ENCODE assay signal across 9 cellular contexts in genomic region chr3:157542711-157543485, GRCh38. TPM values are rescaled to one million over a fixed set of nuclear protein-coding genes. Genes with fewer than 3 reads are reported as not detected.
DNase-seq lines count a peak whose midpoint lies in the region; ATAC-seq and TF ChIP-seq lines count a peak whose summit lies in the region.
"Had no signal": no experiment of that assay in that cellular context is flagged by ENCODE, and none has a peak within 500 bp of the region (broad histone marks: within the 10 kb centered on the region; RNA-seq: fewer than 3 reads in every experiment).

No MANE protein-coding gene starts in this region.

- peak overlapping the region; percentile 39 for H3K9ac ChIP-seq in HUES64 (ENCODE audit: low read depth, low read length)

- no peaks in the 10 kb centered on the region for H3K36me3 Mint-ChIP-seq in T-helper 17 cell (ENCODE audit: low read depth)

- no peak overlapping the region for H3K4me3 Mint-ChIP-seq in T-helper 17 cell

- H4K20me1 ChIP-seq in OCI-LY7 (ENCODE audit: insufficient read depth, low read length), result no peaks in the 10 kb centered on the region

- H3K4me1 ChIP-seq in HUES64 (ENCODE audit: insufficient read depth, low read length), result no peaks in the 10 kb centered on the region
- no peaks in the 10 kb centered on the region for H3K4me1 ChIP-seq in breast epithelium
- H3K4me1 ChIP-seq in suprapubic skin, result peaks cover 23% of the 10 kb centered on the region
- H3K4me1 ChIP-seq in OCI-LY7 (ENCODE audit: insufficient read depth, low read length, poor library complexity, severe bottlenecking), result no peaks in the 10 kb centered on the region

- 54% methylated on average over 48 of the region's 48 CpGs for WGBS in HUES64
- 12% methylated on average over 18 of the region's 48 CpGs for WGBS in suprapubic skin

- no peaks in the 10 kb centered on the region for H3K9me2 ChIP-seq in OCI-LY7 (ENCODE audit: insufficient read depth, low read length)

- TF ChIP-seq POLR2A in breast epithelium (IDR thresholded peaks at IDR 0.05) (no peak), suprapubic skin (IDR thresholded peaks at IDR 0.05) (no peak)

- ATAC-seq in GM21825 (IDR thresholded peaks at IDR 0.05; ENCODE audit: unreplicated experiment) (no peak), T-helper 17 cell (no peak)

- intact Hi-C loops in breast epithelium (cut with DNase I; ENCODE audit: low total_unique reads), result no loop called here
- intact Hi-C loops in OCI-LY7 (cut with micrococcal nuclease; ENCODE audit: unreplicated experiment), result no loop called here

- peaks cover 51% of the 10 kb centered on the region for H3K27me3 Mint-ChIP-seq in T-helper 17 cell

- no peak overlapping the region for H3K27ac ChIP-seq in HUES64 (ENCODE audit: low read depth, low read length)
- H3K27ac ChIP-seq in breast epithelium, result peak overlapping the region; percentile 72 to 80
- H3K27ac ChIP-seq in suprapubic skin, result peak overlapping the region; percentile 69
- H3K27ac ChIP-seq in OCI-LY7 (ENCODE audit: low read depth, low read length, poor library complexity, severe bottlenecking), result no peak overlapping the region
- H3K27ac ChIP-seq: epithelial cell of prostate had no signal

- H3K4me1 Mint-ChIP-seq in T-helper 17 cell, result no peaks in the 10 kb centered on the region

- TF ChIP-seq CTCF in breast epithelium (IDR thresholded peaks at IDR 0.05), result no peak
- no peak for TF ChIP-seq CTCF in suprapubic skin (IDR thresholded peaks at IDR 0.05)
- no peak for TF ChIP-seq CTCF in OCI-LY7 (conservative IDR thresholded peaks at IDR 0.05; ENCODE audit: low read length)

- H3K4me3 ChIP-seq in HUES64 (ENCODE audit: low read length), result peak overlapping the region; percentile 61
- H3K4me3 ChIP-seq in breast epithelium, result peak overlapping the region; percentile 48 to 72 (median 57)
- peak overlapping the region; percentile 54 for H3K4me3 ChIP-seq in suprapubic skin
- no peak overlapping the region for H3K4me3 ChIP-seq in OCI-LY7 (ENCODE audit: low read depth, low read length, poor library complexity, severe bottlenecking)

- TF ChIP-seq EP300 in suprapubic skin (IDR thresholded peaks at IDR 0.05), result no peak

- DNase-seq in breast epithelium (ENCODE audit: low spot score in 2 of 2) (peak; percentile 49 to 74), islet precursor cell (peak; percentile 92), suprapubic skin (ENCODE audit: low spot score in 2 of 2) (peak; percentile 89 to 91), OCI-LY7 (ENCODE audit: low spot score) (no peak), NCI-H1048 (lab: John Stamatoyannopoulos, UW) (no peak), T-helper 17 cell (no peak)

- no TSS peak for BruUV-seq in OCI-LY7 (replicated peaks; lab: Mats Ljungman, UMichigan)

- no peak overlapping the region for H3K27ac Mint-ChIP-seq in T-helper 17 cell

- CTCF ChIA-PET in OCI-LY7 (lab: Charles Lee; ENCODE audit: unreplicated experiment), result no interaction called here

- H3K36me3 ChIP-seq in HUES64 (ENCODE audit: insufficient read depth, low read length) (no peaks in the 10 kb centered on the region), breast epithelium (no peaks in the 10 kb centered on the region), suprapubic skin (no peaks in the 10 kb centered on the region), OCI-LY7 (ENCODE audit: insufficient read depth, low read length) (no peaks in the 10 kb centered on the region)

- H2AFZ ChIP-seq in OCI-LY7 (ENCODE audit: low read length), result no peak overlapping the region

- H3K9me3 ChIP-seq in HUES64 (ENCODE audit: insufficient read depth, low read depth, low read length) (peaks cover 8% of the 10 kb centered on the region; the same call in 1 of the 2 replicates), breast epithelium (peaks cover 0 to 4% of the 10 kb centered on the region in 2 donors), suprapubic skin (no peaks in the 10 kb centered on the region), OCI-LY7 (ENCODE audit: low read length) (no peaks in the 10 kb centered on the region), T-helper 17 cell (ENCODE audit: control insufficient read depth, low read length, poor library complexity, severe bottlenecking) (no peaks in the 10 kb centered on the region)

- POLR2A ChIA-PET in OCI-LY7 (lab: Charles Lee), result no interaction called here

- H3K27me3 ChIP-seq in HUES64 (ENCODE audit: insufficient read depth, low read length) (peaks cover 11% of the 10 kb centered on the region), breast epithelium (no peaks in the 10 kb centered on the region), suprapubic skin (no peaks in the 10 kb centered on the region)

- H3K4me2 ChIP-seq in OCI-LY7 (ENCODE audit: low read length), result no peak overlapping the region

- no peaks in the 10 kb centered on the region for H3K79me2 ChIP-seq in OCI-LY7 (ENCODE audit: insufficient read depth, low read depth, low read length)

RNA-seq across cellular contexts. Expression of gene VEPH1, which starts 39.7 kb away (rescaled TPM):
- polyA plus RNA-seq in HUES64 (2013, experiment 1 of 2), result 8.2 TPM
- polyA plus RNA-seq in HUES64 (2013, experiment 2 of 2), result 6.3 TPM
- total RNA-seq in breast epithelium (10 to 100 TPM in 1 of 3 donors, 1 to 10 TPM in 1, under 1 TPM in 1; under 0.01 to 20.9 (median 8.8) TPM), suprapubic skin (1 to 10 TPM; 2.9 to 9.3 (median 5.7) TPM), OCI-LY7 (2022) (not detected in 2 replicates), T-helper 17 cell (1 to 10 TPM in 1 of 2 donors, under 1 TPM in 1; 0.15 to 3.9 TPM)
- total RNA-seq in OCI-LY7 (2014; rRNA removed; shearing (Covaris generic)), result not detected in 2 replicates

Comparison
In these comparisons a context has a peak if more than half of its experiments do, and no peak if none do; other contexts are left out.
1. H3K27ac ChIP-seq: peak in breast epithelium (2 of 2) and suprapubic skin (single experiment); none in HUES64 (single experiment) and OCI-LY7 (single experiment).
2. DNase-seq: peak in breast epithelium (2 of 2), islet precursor cell (single experiment) and suprapubic skin (2 of 2); none in OCI-LY7 (single experiment), NCI-H1048 (single experiment) and T-helper 17 cell (0 of 3).